ENCODE assay signal across 8 cellular contexts in genomic region chr9:81522721-81523551, GRCh38.
DNase-seq lines count a peak whose midpoint lies in the region; ATAC-seq and TF ChIP-seq lines count a peak whose summit lies in the region.

No MANE protein-coding gene starts in this region.

- no peaks in the 10 kb centered on the region for H3K9me3 Mint-ChIP-seq in mesothelial cell of epicardium

- no peaks in the 10 kb centered on the region for H3K36me3 ChIP-seq in psoas muscle (ENCODE audit: insufficient read depth in 1 of 2, low read depth in 1 of 2)

- WGBS in psoas muscle, 3 donors: 41 to 50% (median 44%) methylated on average over 8 of the region's 8 CpGs

- H3K9me3 ChIP-seq in psoas muscle: no peaks in the 10 kb centered on the region

- no peak overlapping the region for H3K27ac Mint-ChIP-seq in mesothelial cell of epicardium

- H3K4me1 ChIP-seq in psoas muscle: no peaks in the 10 kb centered on the region

- H3K36me3 Mint-ChIP-seq in mesothelial cell of epicardium: no peaks in the 10 kb centered on the region

- ATAC-seq in GM18520 (IDR thresholded peaks at IDR 0.05; ENCODE audit: unreplicated experiment) (peak; percentile 65), SK-N-SH treated with all-trans-retinoic acid at 6 μM for 48 hours (peak; percentile 94), psoas muscle (peak; percentile 77 to 93 (median 83)), HG03159 (IDR thresholded peaks at IDR 0.05; ENCODE audit: unreplicated experiment) (no peak)

- TF ChIP-seq CTCF in psoas muscle (IDR thresholded peaks at IDR 0.05) (peak; percentile 66), mesothelial cell of epicardium (IDR thresholded peaks at IDR 0.05; ENCODE audit: unreplicated experiment) (no peak)

- H3K4me3 Mint-ChIP-seq in mesothelial cell of epicardium: no peak overlapping the region

- DNase-seq in 8988T (peak; percentile 26), Kasumi-1 (lab: John Stamatoyannopoulos, UW) (peak; percentile 63 to 70), glomerular endothelial cell (ENCODE audit: extremely low read depth, low read depth, low spot score) (peak; percentile 52), psoas muscle (no peak), mesothelial cell of epicardium (ENCODE audit: low spot score in 2 of 2, unreplicated experiment in 2 of 2) (no peak)

- H3K27ac ChIP-seq in psoas muscle: no peak overlapping the region

- H3K4me1 Mint-ChIP-seq in mesothelial cell of epicardium: peaks cover 2% of the 10 kb centered on the region

- peaks cover 0 to 2% (median 0%) of the 10 kb centered on the region in 3 donors for H3K27me3 ChIP-seq in psoas muscle (ENCODE audit: insufficient read depth in 3 of 3, low read length in 2 of 3)

- H3K27me3 Mint-ChIP-seq in mesothelial cell of epicardium (ENCODE audit: low read depth): peaks cover 4% of the 10 kb centered on the region

- intact Hi-C loops in psoas muscle (cut with DNase I): loop anchor here (1.0 to 10.0 kb wide), 4 partner anchors 163 to 1084 kb away; partner anchors contain the start of gene TLE1 (in 1 of the 2)

- no peak overlapping the region for H3K4me3 ChIP-seq in psoas muscle

TF ChIP-seq in SK-N-SH treated with all-trans-retinoic acid at 6 μM for 48 hours, 23 proteins besides CTCF, POLR2A, EP300 and RAD21:
- no peak for TF ChIP-seq POU6F1 (CRISPR knock-in tag; IDR thresholded peaks at IDR 0.05; ENCODE audit: borderline replicate concordance, low read depth)
- TF ChIP-seq ZNF8 (CRISPR knock-in tag; IDR thresholded peaks at IDR 0.05): no peak
- TF ChIP-seq ZFP30 (CRISPR knock-in tag; IDR thresholded peaks at IDR 0.05): no peak
- no peak for TF ChIP-seq PATZ1 (CRISPR knock-in tag; IDR thresholded peaks at IDR 0.05; ENCODE audit: borderline replicate concordance)
- no peak for TF ChIP-seq CSRNP3 (CRISPR knock-in tag; IDR thresholded peaks at IDR 0.05)
- no peak for TF ChIP-seq CSDC2 (CRISPR knock-in tag; IDR thresholded peaks at IDR 0.05)
- no peak for TF ChIP-seq ARNTL (CRISPR knock-in tag; IDR thresholded peaks at IDR 0.05; ENCODE audit: borderline replicate concordance, low read depth)
- TF ChIP-seq ISL1 (CRISPR knock-in tag; IDR thresholded peaks at IDR 0.05): no peak
- TF ChIP-seq GLIS3 (CRISPR knock-in tag; IDR thresholded peaks at IDR 0.05): no peak
- TF ChIP-seq SNAI2 (CRISPR knock-in tag; IDR thresholded peaks at IDR 0.05): no peak
- no peak for TF ChIP-seq TOX (CRISPR knock-in tag; IDR thresholded peaks at IDR 0.05; ENCODE audit: borderline replicate concordance)
- no peak for TF ChIP-seq ZFP3 (CRISPR knock-in tag; IDR thresholded peaks at IDR 0.05)
- no peak for TF ChIP-seq OSR1 (CRISPR knock-in tag; IDR thresholded peaks at IDR 0.05)
- TF ChIP-seq CREB5 (CRISPR knock-in tag; IDR thresholded peaks at IDR 0.05; ENCODE audit: low read depth): no peak
- TF ChIP-seq BACH2 (CRISPR knock-in tag; IDR thresholded peaks at IDR 0.05; ENCODE audit: borderline replicate concordance): no peak
- no peak for TF ChIP-seq PPARA (CRISPR knock-in tag; IDR thresholded peaks at IDR 0.05; ENCODE audit: borderline replicate concordance)
- no peak for TF ChIP-seq ESRRG (CRISPR knock-in tag; IDR thresholded peaks at IDR 0.05)
- TF ChIP-seq TCF4 (CRISPR knock-in tag; IDR thresholded peaks at IDR 0.05; ENCODE audit: borderline replicate concordance): no peak
- TF ChIP-seq TSHZ2 (CRISPR knock-in tag; IDR thresholded peaks at IDR 0.05): no peak
- TF ChIP-seq ZNF70 (CRISPR knock-in tag; IDR thresholded peaks at IDR 0.05): no peak

Comparison
In these comparisons a context has a peak if more than half of its experiments do, and no peak if none do; other contexts are left out.
1. DNase-seq: peak in 8988T (single experiment), Kasumi-1 (2 of 2) and glomerular endothelial cell (single experiment); none in psoas muscle (0 of 2) and mesothelial cell of epicardium (0 of 2).